Comparison of ENCODE assay signal across 10 cellular contexts in the genomic region with DNA sequence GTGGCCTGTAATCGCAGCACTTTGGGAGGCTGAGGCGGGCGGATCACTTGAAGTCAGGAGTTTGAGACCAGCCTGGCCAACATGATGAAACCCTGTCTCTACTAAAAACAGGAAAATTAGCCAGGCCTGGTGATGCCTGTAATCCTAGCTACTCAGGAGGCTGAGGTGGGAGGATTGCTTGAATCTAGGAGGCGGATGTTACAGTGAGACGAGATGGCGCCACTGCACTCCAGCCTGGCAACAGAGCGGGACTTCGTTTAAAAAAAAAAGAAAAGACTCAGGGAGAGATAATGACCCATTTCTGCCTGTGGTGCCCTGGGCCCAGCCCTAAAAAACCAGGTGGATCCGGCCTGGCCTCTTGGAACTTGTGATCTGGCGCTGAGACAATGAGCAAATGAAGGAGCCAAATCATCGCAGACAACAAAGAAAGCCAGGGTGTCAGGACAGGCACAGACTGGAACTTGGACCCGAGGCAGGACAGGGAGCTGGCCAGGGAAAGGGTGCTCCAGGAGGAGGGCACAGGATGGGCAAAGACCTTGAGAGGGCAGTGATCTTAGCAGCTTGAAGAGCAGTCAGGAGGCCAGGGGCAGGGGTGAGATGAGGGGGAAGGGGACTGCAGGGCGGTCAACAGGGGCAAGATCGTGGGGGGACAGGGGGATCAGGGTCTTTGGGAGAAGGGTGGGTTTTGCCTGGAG. TPM values are rescaled to one million over a fixed set of nuclear protein-coding genes. Genes with fewer than 3 reads are reported as not detected.
A peak's percentile ranks its signal among the peaks of the same experiment; 100 is the strongest.
DNase-seq lines count a peak whose midpoint lies in the region; ATAC-seq and TF ChIP-seq lines count a peak whose summit lies in the region.
"Had no signal": no experiment of that assay in that cellular context is flagged by ENCODE, and none has a peak within 500 bp of the region (broad histone marks: within the 10 kb centered on the region; RNA-seq: fewer than 3 reads in every experiment).

No MANE protein-coding gene starts in this region.

- no peaks in the 10 kb centered on the region for H3K27me3 ChIP-seq in CD4-positive, CD25-positive, alpha-beta regulatory T cell (ENCODE audit: control insufficient read depth, insufficient read depth, low read length)
- H3K27me3 ChIP-seq in breast epithelium, result peaks cover 0 to 2% of the 10 kb centered on the region in 2 donors

- H3K4me1 Mint-ChIP-seq in CD4-positive, CD25-positive, alpha-beta regulatory T cell, result peaks cover 18 to 71% (median 42%) of the 10 kb centered on the region in 4 donors
- H3K4me1 Mint-ChIP-seq in IgD-negative memory B cell, result peaks cover 28 to 37% (median 29%) of the 10 kb centered on the region in 3 donors
- H3K4me1 Mint-ChIP-seq in natural killer cell, result peaks cover 34 to 64% of the 10 kb centered on the region in 2 donors

- H3K9me3 Mint-ChIP-seq in CD4-positive, CD25-positive, alpha-beta regulatory T cell, result peaks cover 0 to 2% (median 0%) of the 10 kb centered on the region in 7 donors
- H3K9me3 Mint-ChIP-seq in IgD-negative memory B cell (no peaks in the 10 kb centered on the region), natural killer cell (no peaks in the 10 kb centered on the region)

- no peak overlapping the region for H3K4me3 ChIP-seq in CD4-positive, CD25-positive, alpha-beta regulatory T cell (ENCODE audit: low read depth, low read length)
- H3K4me3 ChIP-seq in breast epithelium, result no peak overlapping the region

- DNase-seq in CD4-positive, CD25-positive, alpha-beta regulatory T cell, result no peak
- DNase-seq in breast epithelium (ENCODE audit: low spot score in 2 of 2) (peak in 1 of 2 donors; percentile 52), natural killer cell (no peak), LoVo (ENCODE audit: low spot score) (no peak), T-helper 9 cell (no peak)
- DNase-seq: DMS 273 treated with DMSO at 0.1 percent for 48 hours, NCI-H1436 had no signal

- H3K4me1 ChIP-seq in CD4-positive, CD25-positive, alpha-beta regulatory T cell (ENCODE audit: control insufficient read depth, insufficient read depth, low read length, poor library complexity, severe bottlenecking), result peaks cover 68% of the 10 kb centered on the region
- H3K4me1 ChIP-seq in breast epithelium, result no peaks in the 10 kb centered on the region

- peak overlapping the region; percentile 91 to 99 (median 97) for H3K27ac Mint-ChIP-seq in CD4-positive, CD25-positive, alpha-beta regulatory T cell
- H3K27ac Mint-ChIP-seq in IgD-negative memory B cell (peak overlapping the region; percentile 81 to 99 (median 97)), natural killer cell (peak overlapping the region; percentile 98 to 99)

- no peak for TF ChIP-seq POLR2A in breast epithelium (IDR thresholded peaks at IDR 0.05)

- H3K27me3 Mint-ChIP-seq in CD4-positive, CD25-positive, alpha-beta regulatory T cell, result no peaks in the 10 kb centered on the region
- no peaks in the 10 kb centered on the region for H3K27me3 Mint-ChIP-seq in IgD-negative memory B cell
- H3K27me3 Mint-ChIP-seq in natural killer cell (ENCODE audit: low read depth in 2 of 2), result no peaks in the 10 kb centered on the region

- H3K4me3 Mint-ChIP-seq in CD4-positive, CD25-positive, alpha-beta regulatory T cell, result peak overlapping the region; percentile 86 to 99 (median 94)
- H3K4me3 Mint-ChIP-seq in IgD-negative memory B cell (peak overlapping the region; percentile 72 to 97 (median 91)), natural killer cell (peak overlapping the region; percentile 82)

- intact Hi-C loops in breast epithelium (cut with DNase I; ENCODE audit: low total_unique reads) (loop anchor here (5.0 kb wide), 1 partner anchor 501 kb away; no protein-coding TSS in a partner anchor), natural killer cell (cut with micrococcal nuclease) (no loop called here)

- no peak for ATAC-seq in CD4-positive, CD25-positive, alpha-beta regulatory T cell (ENCODE audit: low read depth in 2 of 2)
- ATAC-seq in natural killer cell, result no peak
- ATAC-seq in GM18909 (IDR thresholded peaks at IDR 0.05; ENCODE audit: poor library complexity, unreplicated experiment), result no peak
- ATAC-seq in GM21529 (IDR thresholded peaks at IDR 0.05; ENCODE audit: unreplicated experiment), result no peak

- TF ChIP-seq CTCF in breast epithelium (IDR thresholded peaks at IDR 0.05) (no peak), natural killer cell (IDR thresholded peaks at IDR 0.05) (no peak)

- H3K9me3 ChIP-seq in CD4-positive, CD25-positive, alpha-beta regulatory T cell (ENCODE audit: control insufficient read depth in 2 of 2, low read length in 2 of 2), result no peaks in the 10 kb centered on the region
- H3K9me3 ChIP-seq in breast epithelium, result no peaks in the 10 kb centered on the region

- peaks cover 6% of the 10 kb centered on the region for H3K36me3 ChIP-seq in CD4-positive, CD25-positive, alpha-beta regulatory T cell (ENCODE audit: control insufficient read depth, insufficient read depth, low read length)
- H3K36me3 ChIP-seq in breast epithelium, result no peaks in the 10 kb centered on the region

- H3K27ac ChIP-seq in CD4-positive, CD25-positive, alpha-beta regulatory T cell (ENCODE audit: insufficient read depth, low read length, poor library complexity, severe bottlenecking), result peak overlapping the region; percentile 98
- peak overlapping the region; percentile 76 to 93 for H3K27ac ChIP-seq in breast epithelium

- peaks cover 3% of the 10 kb centered on the region for H3K36me3 Mint-ChIP-seq in CD4-positive, CD25-positive, alpha-beta regulatory T cell
- H3K36me3 Mint-ChIP-seq in IgD-negative memory B cell (no peaks in the 10 kb centered on the region), natural killer cell (no peaks in the 10 kb centered on the region)

RNA-seq across cellular contexts. Expression of gene JAK3, which starts 1.0 kb away (rescaled TPM):
- 198 TPM for total RNA-seq in CD4-positive, CD25-positive, alpha-beta regulatory T cell
- polyA plus RNA-seq in CD4-positive, CD25-positive, alpha-beta regulatory T cell, result 100 to 1,000 TPM in 1 of 4 donors, 10 to 100 TPM in 3; 80.8 to 103 (median 88.4) TPM
- polyA plus RNA-seq in IgD-negative memory B cell, result 56.3 TPM
- total RNA-seq in breast epithelium, result 10 to 100 TPM in 1 of 3 donors, 1 to 10 TPM in 2; 2.8 to 13.1 (median 3.5) TPM
- total RNA-seq in natural killer cell, result 100 to 1,000 TPM in 1 of 3 donors, 10 to 100 TPM in 2; 72.1 to 105 (median 96.1) TPM

RNA-seq across cellular contexts. Expression of gene RPL18A, which starts 11.0 kb away (rescaled TPM):
- total RNA-seq in CD4-positive, CD25-positive, alpha-beta regulatory T cell, result 2,143 TPM
- polyA plus RNA-seq in CD4-positive, CD25-positive, alpha-beta regulatory T cell, result 1,000 to 10,000 TPM; 3,036 to 4,374 (median 3,670) TPM
- polyA plus RNA-seq in IgD-negative memory B cell, result 5,234 TPM
- total RNA-seq in breast epithelium, result 1,000 to 10,000 TPM; 1,333 to 1,973 (median 1,587) TPM
- total RNA-seq in natural killer cell, result 1,000 to 10,000 TPM; 1,015 to 1,285 (median 1,208) TPM

RNA-seq across cellular contexts. Expression of gene SLC5A5, which starts 23.0 kb away (rescaled TPM):
- 1.0 TPM for total RNA-seq in CD4-positive, CD25-positive, alpha-beta regulatory T cell
- 1 to 10 TPM in 3 of 4 donors, under 1 TPM in 1; 0.76 to 1.8 (median 1.3) TPM for polyA plus RNA-seq in CD4-positive, CD25-positive, alpha-beta regulatory T cell
- polyA plus RNA-seq in IgD-negative memory B cell, result not detected
- total RNA-seq in breast epithelium, result not detected
- total RNA-seq in natural killer cell, result under 1 TPM; 0.25 to 0.43 (median 0.26) TPM

RNA-seq across cellular contexts. Expression of gene INSL3, which starts 27.4 kb away (rescaled TPM):
- 5.5 TPM for total RNA-seq in CD4-positive, CD25-positive, alpha-beta regulatory T cell
- polyA plus RNA-seq in CD4-positive, CD25-positive, alpha-beta regulatory T cell, result 1 to 10 TPM; 1.5 to 5.4 (median 2.2) TPM
- polyA plus RNA-seq in IgD-negative memory B cell, result 1.7 TPM
- total RNA-seq in breast epithelium (under 1 TPM in 1 of 3 donors, not detected in 2; 0.66 TPM), natural killer cell (1 to 10 TPM; 1.5 to 2.9 (median 1.7) TPM)

RNA-seq across cellular contexts. Expression of gene B3GNT3, which starts 53.8 kb away (rescaled TPM):
- total RNA-seq in CD4-positive, CD25-positive, alpha-beta regulatory T cell, result 0.47 TPM
- polyA plus RNA-seq in CD4-positive, CD25-positive, alpha-beta regulatory T cell, result under 1 TPM in 1 of 4 donors, not detected in 3; 0.27 TPM
- polyA plus RNA-seq in IgD-negative memory B cell, result not detected
- total RNA-seq in breast epithelium (1 to 10 TPM in 2 of 3 donors, under 1 TPM in 1; 0.32 to 6.9 (median 2.0) TPM), natural killer cell (not detected)

Comparison
In these comparisons a context has a peak if more than half of its experiments do, and no peak if none do; other contexts are left out.
1. RNA of gene JAK3, which starts 1.0 kb away (total RNA-seq): 198 TPM in CD4-positive, CD25-positive, alpha-beta regulatory T cell (single experiment) and 72.1 to 105 TPM in natural killer cell; 2.8 to 13.1 TPM in breast epithelium; every median in the first group is over 4 times any median in the second.
2. Peak in every context shown above with its lines, with median percentiles within 50 percentile points of each other: H3K27ac Mint-ChIP-seq and H3K4me3 Mint-ChIP-seq.